ENCODE assay signal across 26 cellular contexts in genomic region chr6:79369026-79369425, GRCh38.
"Had no signal": no experiment of that assay in that cellular context is flagged by ENCODE, and none has a peak within 500 bp of the region (broad histone marks: within the 10 kb centered on the region; RNA-seq: fewer than 3 reads in every experiment).

No MANE protein-coding gene starts in this region.

- H3K9me3 ChIP-seq: testis, thyroid gland, uterus had no signal

- H3K4me1 ChIP-seq: suprapubic skin, testis, tibial artery, tibial nerve, transverse colon, upper lobe of right lung, uterus, vagina had no signal

- H3K27me3 ChIP-seq: stomach, suprapubic skin, testis, thyroid gland, tibial artery, tibial nerve, transverse colon, upper lobe of left lung, upper lobe of right lung, uterus, vagina had no signal

- ATAC-seq: stimulated activated effector memory CD8-positive, alpha-beta T cell treated with anti-CD3 and anti-CD28 coated beads, Interleukin-12 subunit alpha, Interleukin-12 subunit beta, amount 100 ng/mL, for 72 hours; stimulated activated memory B cell treated with anti-CD40 and anti-IgM and Interleukin-4, amounts not matched to agents 10 μg/mL and 1 μg/mL and 100 μg/mL, for 72 hours; stimulated activated naive B cell treated with anti-CD40 and anti-IgM and Interleukin-4, amounts not matched to agents 10 μg/mL and 1 μg/mL and 100 μg/mL, for 72 hours; stimulated activated naive CD8-positive, alpha-beta T cell treated with anti-CD3 and anti-CD28 coated beads, Interleukin-15, amount 100 ng/mL, for 72 hours; stimulated activated naive CD8-positive, alpha-beta T cell treated with anti-CD3 and anti-CD28 coated beads, Interleukin-15, Interleukin-2, amounts not matched to agents 100 U/mL and 50 U/mL, for 24 hours; upper lobe of right lung had no signal

- H3K27ac ChIP-seq: stomach, suprapubic skin, testis, thoracic aorta, thyroid gland, tibial artery, tibial nerve, transverse colon, upper lobe of left lung, upper lobe of right lung, uterus, vagina had no signal

- H3K36me3 ChIP-seq: stomach, suprapubic skin, thoracic aorta, thyroid gland, tibial artery, tibial nerve, transverse colon, upper lobe of left lung, upper lobe of right lung, uterus, vagina had no signal

- H3K4me3 ChIP-seq: stomach, suprapubic skin, testis, thoracic aorta, thyroid gland, tibial artery, tibial nerve, transverse colon, upper lobe of left lung, upper lobe of right lung, uterus, vagina had no signal

- DNase-seq: stimulated activated CD4-positive, alpha-beta T cell treated with anti-CD3 and anti-CD28 coated beads, Interleukin-2, amount 100 ng/mL, for 48 hours; stimulated activated CD4-positive, alpha-beta T cell treated with anti-CD3 and anti-CD28 coated beads, Interleukin-4, amount 100 ng/mL, for 1 hour; stimulated activated CD4-positive, alpha-beta T cell treated with anti-CD3 and anti-CD28 coated beads, Interleukin-4, amount 100 ng/mL, for 24 hours; stimulated activated CD4-positive, alpha-beta T cell treated with anti-CD3 and anti-CD28 coated beads, Interleukin-4, amount 100 ng/mL, for 4 hours; stimulated activated CD8-positive, alpha-beta memory T cell treated with anti-CD3 and anti-CD28 coated beads, Interleukin-4, amount 100 ng/mL, for 48 hours; stimulated activated naive B cell treated with anti-CD40 and anti-IgM and Interleukin-4, amounts not matched to agents 10 μg/mL and 1 μg/mL and 100 μg/mL, for 72 hours; stimulated activated naive CD4-positive, alpha-beta T cell; stimulated activated naive CD4-positive, alpha-beta T cell treated with Interleukin-2 at 50 U/mL for 16 hours; stimulated activated naive CD8-positive, alpha-beta T cell treated with anti-CD3 and anti-CD28 coated beads, Interleukin-15, amount 100 ng/mL, for 72 hours; stimulated activated naive CD8-positive, alpha-beta T cell treated with anti-CD3 and anti-CD28 coated beads, Interleukin-15, Interleukin-2, amounts not matched to agents 100 U/mL and 50 U/mL, for 24 hours; stomach; substantia nigra; testis; thyroid gland; tibial artery; transverse colon; trophoblast cell; upper lobe of left lung; upper lobe of right lung; uterus had no signal
